ENCODE assay signal across 10 cellular contexts in the genomic region with DNA sequence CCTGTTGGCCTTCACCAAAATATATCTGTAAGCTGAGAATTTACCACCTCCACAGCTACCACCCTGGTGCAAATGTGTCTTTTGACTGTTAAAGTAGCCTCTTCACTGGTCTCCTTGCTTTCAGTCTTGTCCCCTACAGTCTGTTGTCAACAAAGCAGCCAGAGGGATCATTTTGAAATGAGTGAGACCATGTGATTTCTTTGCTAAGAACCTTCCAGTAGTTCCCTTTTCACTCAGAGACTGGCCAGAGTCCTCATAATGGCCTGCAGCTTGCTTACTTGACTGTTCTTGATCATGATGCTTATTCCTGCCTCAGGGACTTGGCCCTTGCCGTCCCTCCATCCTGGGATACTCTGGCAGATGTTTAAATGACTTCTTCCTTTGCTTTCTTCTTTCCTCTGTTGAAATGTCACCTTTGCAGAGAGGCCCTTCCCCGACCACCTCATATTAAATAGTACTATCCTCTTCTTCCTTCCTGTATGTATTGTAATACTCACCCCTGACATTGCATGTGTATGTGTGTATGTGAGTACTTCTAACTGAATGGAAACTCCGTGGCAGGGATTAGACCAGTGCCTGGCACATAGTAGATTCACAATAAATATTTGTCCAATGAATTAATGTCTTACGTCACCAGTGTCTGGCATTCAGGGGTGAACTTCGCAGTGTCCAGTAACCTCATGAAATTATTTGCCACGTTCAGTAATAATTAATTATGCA. TPM values are rescaled to one million over a fixed set of nuclear protein-coding genes. Genes with fewer than 3 reads are reported as not detected.
DNase-seq lines count a peak whose midpoint lies in the region; ATAC-seq and TF ChIP-seq lines count a peak whose summit lies in the region.
"Had no signal": no experiment of that assay in that cellular context is flagged by ENCODE, and none has a peak within 500 bp of the region (broad histone marks: within the 10 kb centered on the region; RNA-seq: fewer than 3 reads in every experiment).

No MANE protein-coding gene starts in this region.

- H3K36me3 ChIP-seq in HEK293 (ENCODE audit: control insufficient read depth in 2 of 2, insufficient read depth in 1 of 2, low read length in 2 of 2) (peaks cover 0 to 33% of the 10 kb centered on the region in 2 experiments; a peak in 2 of 3 replicates), spleen (peaks cover 0 to 50% (median 4%) of the 10 kb centered on the region in 6 donors), SJCRH30 (peaks cover 27% of the 10 kb centered on the region)

- H3K4me1 Mint-ChIP-seq in glutamatergic neuron (ENCODE audit: low read depth, unreplicated experiment) = peaks cover 8% of the 10 kb centered on the region
- H3K4me1 Mint-ChIP-seq in activated CD8-positive, alpha-beta T cell treated with anti-CD3 and anti-CD28 coated beads, Interleukin-2, amount 10 ng/mL, durations not matched to agents 7 days and 5 days (ENCODE audit: low read depth) = peaks cover 49% of the 10 kb centered on the region

- no peak overlapping the region for H3K4me3 ChIP-seq in HEK293 (ENCODE audit: low read depth, low read length)
- H3K4me3 ChIP-seq in spleen = peak overlapping the region in 1 of 8 donors; percentile 23
- H3K4me3 ChIP-seq in SJCRH30 = no peak overlapping the region

- H3K27me3 ChIP-seq in spleen (replicated peaks in 1 of 7) (no peaks in the 10 kb centered on the region), SJCRH30 (no peaks in the 10 kb centered on the region)

- 72 to 89% (median 82%) methylated on average over 6 of the region's 6 CpGs for WGBS in spleen, 5 donors

- no peak overlapping the region for H3K4me3 Mint-ChIP-seq in glutamatergic neuron (ENCODE audit: unreplicated experiment)
- no peak overlapping the region for H3K4me3 Mint-ChIP-seq in activated CD8-positive, alpha-beta T cell treated with anti-CD3 and anti-CD28 coated beads, Interleukin-2, amount 10 ng/mL, durations not matched to agents 7 days and 5 days

- DNase-seq in glutamatergic neuron (no peak), spleen (no peak), SJCRH30 (no peak), G401 (ENCODE audit: low spot score) (no peak)
- no peak for DNase-seq in activated CD8-positive, alpha-beta T cell treated with anti-CD3 and anti-CD28 coated beads, Interleukin-2, amount 10 ng/mL, durations not matched to agents 7 days and 5 days
- DNase-seq: activated CD4-positive, alpha-beta T cell treated with anti-CD3 and anti-CD28 coated beads for 1 hour; NCI-H774 had no signal

- in situ Hi-C loops in G401 (cut with HindIII; ENCODE audit: low sequenced_read_pairs) = no loop called here

- intact Hi-C loops in spleen (cut with DNase I; ENCODE audit: low total_unique reads) = no loop called here

- H3K9me3 Mint-ChIP-seq in glutamatergic neuron (ENCODE audit: unreplicated experiment) = peaks cover under 1% of the 10 kb centered on the region
- H3K9me3 Mint-ChIP-seq in activated CD8-positive, alpha-beta T cell treated with anti-CD3 and anti-CD28 coated beads, Interleukin-2, amount 10 ng/mL, durations not matched to agents 7 days and 5 days (ENCODE audit: insufficient read depth) = no peaks in the 10 kb centered on the region

- no peak for TF ChIP-seq CTCF in HEK293 (tag by site-specific recombination; IDR thresholded peaks at IDR 0.05)
- TF ChIP-seq CTCF in glutamatergic neuron (IDR thresholded peaks at IDR 0.05; ENCODE audit: partially characterized antibody, unreplicated experiment) = no peak
- TF ChIP-seq CTCF in spleen (IDR thresholded peaks at IDR 0.05 in 8 of 11, conservative IDR thresholded peaks at IDR 0.05 in 3 of 11) = peak in 1 of 11 experiments; percentile 14

- H3K36me3 Mint-ChIP-seq in glutamatergic neuron (ENCODE audit: unreplicated experiment) = peaks cover 10% of the 10 kb centered on the region
- peaks cover 42% of the 10 kb centered on the region for H3K36me3 Mint-ChIP-seq in activated CD8-positive, alpha-beta T cell treated with anti-CD3 and anti-CD28 coated beads, Interleukin-2, amount 10 ng/mL, durations not matched to agents 7 days and 5 days (ENCODE audit: low read depth)

- POLR2A ChIA-PET in HEK293 (lab: Yijun Ruan, JAX) = interaction anchor here (0.9 kb wide), 1 partner anchor 51 kb away, joined by 6 read pairs; no protein-coding TSS in a partner anchor
- POLR2A ChIA-PET in activated CD8-positive, alpha-beta T cell treated with anti-CD3 and anti-CD28 coated beads, Interleukin-2, amount 10 ng/mL, durations not matched to agents 7 days and 5 days (lab: Charles Lee) = no interaction called here

- H3K27me3 Mint-ChIP-seq in glutamatergic neuron (ENCODE audit: unreplicated experiment) = peaks cover under 1% of the 10 kb centered on the region
- no peaks in the 10 kb centered on the region for H3K27me3 Mint-ChIP-seq in activated CD8-positive, alpha-beta T cell treated with anti-CD3 and anti-CD28 coated beads, Interleukin-2, amount 10 ng/mL, durations not matched to agents 7 days and 5 days (ENCODE audit: low read depth)

- peak; percentile 51 for ATAC-seq in SK-N-SH treated with all-trans-retinoic acid at 6 μM for 48 hours
- ATAC-seq in GM21381 (IDR thresholded peaks at IDR 0.05; ENCODE audit: unreplicated experiment) = no peak
- no peak for ATAC-seq in activated CD8-positive, alpha-beta T cell treated with anti-CD3 and anti-CD28 coated beads, Interleukin-2, amount 10 ng/mL, durations not matched to agents 7 days and 5 days

- TF ChIP-seq POLR2A in spleen (IDR thresholded peaks at IDR 0.05) = no peak

- H3K9me3 ChIP-seq in HEK293 (ENCODE audit: control insufficient read depth, insufficient read depth, low read depth, low read length) (no peaks in the 10 kb centered on the region), spleen (peaks cover 0 to 9% (median 0%) of the 10 kb centered on the region in 8 donors), SJCRH30 (replicated peaks) (no peaks in the 10 kb centered on the region)

- peak overlapping the region; percentile 7 for H3K27ac Mint-ChIP-seq in glutamatergic neuron (ENCODE audit: unreplicated experiment)
- H3K27ac Mint-ChIP-seq in activated CD8-positive, alpha-beta T cell treated with anti-CD3 and anti-CD28 coated beads, Interleukin-2, amount 10 ng/mL, durations not matched to agents 7 days and 5 days = no peak overlapping the region

- H3K27ac ChIP-seq in HEK293 (ENCODE audit: extremely low read depth, low read depth, low read length) = no peak overlapping the region
- peak overlapping the region in 6 of 8 donors; percentile 49 to 97 (median 82) for H3K27ac ChIP-seq in spleen
- H3K27ac ChIP-seq in SJCRH30 = no peak overlapping the region

- H3K4me1 ChIP-seq in HEK293 (ENCODE audit: control insufficient read depth, insufficient read depth, low read length) (peaks cover 2% of the 10 kb centered on the region; the same call in 1 of the 2 replicates), spleen (peaks cover 20 to 92% (median 63%) of the 10 kb centered on the region in 6 donors), SJCRH30 (peaks cover 8% of the 10 kb centered on the region; the same call in 1 of the 2 replicates)

- CTCF ChIA-PET in HEK293 (lab: Yijun Ruan, JAX) = interaction anchor here (0.6 to 1.1 kb wide), 2 partner anchors 212 to 540 kb away, joined by 3 read pairs; no protein-coding TSS in a partner anchor
- CTCF ChIA-PET in activated CD8-positive, alpha-beta T cell treated with anti-CD3 and anti-CD28 coated beads, Interleukin-2, amount 10 ng/mL, durations not matched to agents 7 days and 5 days (lab: Charles Lee) = no interaction called here

TF ChIP-seq in HEK293, 187 proteins besides CTCF, POLR2A, EP300 and RAD21 (continues in another document):
- no peak for TF ChIP-seq ZNF558 (tag by site-specific recombination; IDR thresholded peaks at IDR 0.05)

TF ChIP-seq in SK-N-SH treated with all-trans-retinoic acid at 6 μM for 48 hours, 23 proteins besides CTCF, POLR2A, EP300 and RAD21 (continues in another document):
- TF ChIP-seq, protein P1, sequence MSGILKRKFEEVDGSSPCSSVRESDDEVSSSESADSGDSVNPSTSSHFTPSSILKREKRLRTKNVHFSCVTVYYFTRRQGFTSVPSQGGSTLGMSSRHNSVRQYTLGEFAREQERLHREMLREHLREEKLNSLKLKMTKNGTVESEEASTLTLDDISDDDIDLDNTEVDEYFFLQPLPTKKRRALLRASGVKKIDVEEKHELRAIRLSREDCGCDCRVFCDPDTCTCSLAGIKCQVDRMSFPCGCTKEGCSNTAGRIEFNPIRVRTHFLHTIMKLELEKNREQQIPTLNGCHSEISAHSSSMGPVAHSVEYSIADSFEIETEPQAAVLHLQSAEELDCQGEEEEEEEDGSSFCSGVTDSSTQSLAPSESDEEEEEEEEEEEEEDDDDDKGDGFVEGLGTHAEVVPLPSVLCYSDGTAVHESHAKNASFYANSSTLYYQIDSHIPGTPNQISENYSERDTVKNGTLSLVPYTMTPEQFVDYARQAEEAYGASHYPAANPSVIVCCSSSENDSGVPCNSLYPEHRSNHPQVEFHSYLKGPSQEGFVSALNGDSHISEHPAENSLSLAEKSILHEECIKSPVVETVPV (CRISPR knock-in tag; IDR thresholded peaks at IDR 0.05) = no peak
- TF ChIP-seq ZC3H10 (CRISPR knock-in tag; IDR thresholded peaks at IDR 0.05) (no peak), PPARA (CRISPR knock-in tag; IDR thresholded peaks at IDR 0.05; ENCODE audit: borderline replicate concordance) (no peak), TOX (CRISPR knock-in tag; IDR thresholded peaks at IDR 0.05; ENCODE audit: borderline replicate concordance) (no peak), ZFP3 (CRISPR knock-in tag; IDR thresholded peaks at IDR 0.05) (no peak), ESRRG (CRISPR knock-in tag; IDR thresholded peaks at IDR 0.05) (no peak)

RNA-seq across cellular contexts. Expression of a gene that starts 5.0 kb away (rescaled TPM):
- total RNA-seq in glutamatergic neuron (ENCODE audit: unreplicated experiment) (27.9 TPM), spleen (10 to 100 TPM; 10.7 to 24.7 (median 18.1) TPM)
- polyA plus RNA-seq in spleen = 10 to 100 TPM; 30.2 to 33.0 (median 32.3) TPM
- 28.9 and 32.4 TPM in 2 replicates for total RNA-seq in SJCRH30 (2014; rRNA removed; shearing (Covaris generic))
- 10 to 100 TPM; 10.1 to 10.9 TPM for total RNA-seq in activated CD8-positive, alpha-beta T cell treated with anti-CD3 and anti-CD28 coated beads, Interleukin-2, amount 10 ng/mL, durations not matched to agents 7 days and 5 days
- total RNA-seq in G401 (2014; rRNA removed; shearing (Covaris generic)) = 70.1 and 73.5 TPM in 2 replicates

RNA-seq across cellular contexts. Expression of a gene that starts 32.8 kb away (rescaled TPM):
- total RNA-seq in glutamatergic neuron (ENCODE audit: unreplicated experiment) (not detected), spleen (not detected)
- polyA plus RNA-seq in spleen = not detected
- total RNA-seq in SJCRH30 (2014; rRNA removed; shearing (Covaris generic)) = not detected in 2 replicates
- not detected for total RNA-seq in activated CD8-positive, alpha-beta T cell treated with anti-CD3 and anti-CD28 coated beads, Interleukin-2, amount 10 ng/mL, durations not matched to agents 7 days and 5 days
- total RNA-seq in G401 (2014; rRNA removed; shearing (Covaris generic)) = not detected in 2 replicates

RNA-seq across cellular contexts. Expression of a gene that starts 51.5 kb away (rescaled TPM):
- total RNA-seq in glutamatergic neuron (ENCODE audit: unreplicated experiment) = 39.2 TPM
- 10 to 100 TPM; 27.3 to 68.0 (median 36.1) TPM for total RNA-seq in spleen
- polyA plus RNA-seq in spleen = 10 to 100 TPM in 2 of 3 donors, 1 to 10 TPM in 1; 7.0 to 28.7 (median 10.1) TPM
- 14.9 and 15.4 TPM in 2 replicates for total RNA-seq in SJCRH30 (2014; rRNA removed; shearing (Covaris generic))
- total RNA-seq in activated CD8-positive, alpha-beta T cell treated with anti-CD3 and anti-CD28 coated beads, Interleukin-2, amount 10 ng/mL, durations not matched to agents 7 days and 5 days = 1 to 10 TPM; 3.2 to 6.5 TPM
- 15.9 and 16.8 TPM in 2 replicates for total RNA-seq in G401 (2014; rRNA removed; shearing (Covaris generic))

Comparison
In these comparisons a context has a peak if more than half of its experiments do, and no peak if none do; other contexts are left out.
1. H3K27ac ChIP-seq: peak in spleen (6 of 8); none in HEK293 (single experiment) and SJCRH30 (single experiment).